ENCODE assay signal across 9 cellular contexts in the genomic region with DNA sequence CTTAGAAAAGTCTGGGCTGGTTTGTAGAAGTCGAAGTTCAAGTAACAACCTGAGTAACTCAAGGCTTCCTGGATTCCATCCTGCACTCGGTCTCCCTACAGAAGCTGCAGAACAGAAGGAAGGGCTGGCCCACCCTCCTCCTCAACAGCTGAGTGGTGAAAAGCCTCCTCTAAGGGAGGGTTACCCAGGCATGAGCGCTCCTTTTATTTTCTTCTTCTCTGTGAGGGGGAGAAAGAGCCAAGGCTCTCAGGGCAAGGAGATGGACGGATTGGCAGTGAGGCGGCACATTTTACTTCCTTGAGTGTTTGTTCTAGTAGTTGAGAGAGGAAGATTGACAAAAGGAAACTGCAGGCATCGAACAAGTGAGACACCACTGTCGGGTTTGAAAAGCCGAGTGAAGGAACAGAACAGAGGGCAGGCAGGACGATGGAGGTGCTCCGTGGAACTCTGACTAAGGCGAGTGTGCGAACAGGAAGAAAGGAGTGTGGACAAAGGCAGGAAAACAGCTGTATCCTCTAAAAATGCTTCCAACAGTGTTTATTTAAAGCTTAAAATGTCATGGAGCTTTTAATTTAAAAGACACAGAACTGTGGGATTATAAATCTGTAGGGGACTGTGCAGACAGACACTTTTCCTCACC. TPM values are rescaled to one million over a fixed set of nuclear protein-coding genes. Genes with fewer than 3 reads are reported as not detected.
DNase-seq lines count a peak whose midpoint lies in the region; ATAC-seq and TF ChIP-seq lines count a peak whose summit lies in the region.
"Had no signal": no experiment of that assay in that cellular context is flagged by ENCODE, and none has a peak within 500 bp of the region (broad histone marks: within the 10 kb centered on the region; RNA-seq: fewer than 3 reads in every experiment).

No MANE protein-coding gene starts in this region.

- TF ChIP-seq EP300 in tibial nerve (IDR thresholded peaks at IDR 0.05), result no peak

- no peaks in the 10 kb centered on the region for H3K9me3 Mint-ChIP-seq in activated T-cell treated with anti-CD3 and anti-CD28 coated beads, Interleukin-2, amount 50 U/mL, for 24 hours
- no peaks in the 10 kb centered on the region for H3K9me3 Mint-ChIP-seq in activated T-cell treated with anti-CD3 and anti-CD28 coated beads, Interleukin-2, amount 50 U/mL, for 72 hours

- H3K36me3 ChIP-seq in lung (ENCODE audit: control insufficient read depth in 2 of 2, insufficient read depth in 2 of 2, low read length in 2 of 2) (peaks cover 3 to 4% of the 10 kb centered on the region in 2 donors), tibial nerve (peaks cover 0 to 4% (median 2%) of the 10 kb centered on the region in 3 donors)

- peaks cover 40% of the 10 kb centered on the region for H3K4me1 Mint-ChIP-seq in activated T-cell treated with anti-CD3 and anti-CD28 coated beads, Interleukin-2, amount 50 U/mL, for 24 hours (ENCODE audit: low read depth)
- peaks cover 26% of the 10 kb centered on the region for H3K4me1 Mint-ChIP-seq in activated T-cell treated with anti-CD3 and anti-CD28 coated beads, Interleukin-2, amount 50 U/mL, for 72 hours (ENCODE audit: low read depth)

- peaks cover 5 to 17% of the 10 kb centered on the region in 2 donors for H3K4me1 ChIP-seq in lung (ENCODE audit: control insufficient read depth in 2 of 2, insufficient read depth in 2 of 2, low read length in 2 of 2)
- peaks cover 0 to 17% (median 4%) of the 10 kb centered on the region in 4 donors for H3K4me1 ChIP-seq in tibial nerve

- no peak overlapping the region for H3K4me3 Mint-ChIP-seq in activated T-cell treated with anti-CD3 and anti-CD28 coated beads, Interleukin-2, amount 50 U/mL, for 24 hours
- peak overlapping the region in 1 of 2 donors; percentile 41 for H3K4me3 Mint-ChIP-seq in activated T-cell treated with anti-CD3 and anti-CD28 coated beads, Interleukin-2, amount 50 U/mL, for 72 hours

- no peak for TF ChIP-seq CTCF in lung (IDR thresholded peaks at IDR 0.05; ENCODE audit: control extremely low read depth, extremely low read depth)
- TF ChIP-seq CTCF in tibial nerve (IDR thresholded peaks at IDR 0.05), result no peak
- TF ChIP-seq CTCF in GM20000 (IDR thresholded peaks at IDR 0.05; ENCODE audit: extremely low read depth, missing control alignments), result no peak

- H3K36me3 Mint-ChIP-seq in activated T-cell treated with anti-CD3 and anti-CD28 coated beads, Interleukin-2, amount 50 U/mL, for 24 hours (ENCODE audit: low read depth), result peaks cover 54% of the 10 kb centered on the region
- H3K36me3 Mint-ChIP-seq in activated T-cell treated with anti-CD3 and anti-CD28 coated beads, Interleukin-2, amount 50 U/mL, for 72 hours (ENCODE audit: insufficient read depth in 2 of 2), result peaks cover 1 to 9% of the 10 kb centered on the region in 2 donors

- DNase-seq in activated T-cell treated with anti-CD3 and anti-CD28 coated beads, Interleukin-2, amount 50 U/mL, for 24 hours, result no peak
- no peak for DNase-seq in activated T-cell treated with anti-CD3 and anti-CD28 coated beads, Interleukin-2, amount 50 U/mL, for 72 hours
- DNase-seq in astrocyte of the hippocampus (ENCODE audit: low read depth, low spot score) (peak; percentile 58), lung (ENCODE audit: low spot score) (no peak), tibial nerve (ENCODE audit: low spot score in 2 of 2) (no peak), NCI-H2029 (lab: John Stamatoyannopoulos, UW) (no peak), Kasumi-1 (lab: John Stamatoyannopoulos, UW) (no peak), GM20000 (ENCODE audit: low spot score) (no peak)
- DNase-seq: NCI-H446 treated with DMSO at 0.1 percent for 48 hours had no signal

- H3K27ac Mint-ChIP-seq in activated T-cell treated with anti-CD3 and anti-CD28 coated beads, Interleukin-2, amount 50 U/mL, for 24 hours, result peak overlapping the region; percentile 31
- no peak overlapping the region for H3K27ac Mint-ChIP-seq in activated T-cell treated with anti-CD3 and anti-CD28 coated beads, Interleukin-2, amount 50 U/mL, for 72 hours

- H3K9me3 ChIP-seq in lung (ENCODE audit: control insufficient read depth in 2 of 2, insufficient read depth in 1 of 2, low read length in 1 of 2) (no peaks in the 10 kb centered on the region), tibial nerve (no peaks in the 10 kb centered on the region)

- no peak for TF ChIP-seq POLR2A in tibial nerve (IDR thresholded peaks at IDR 0.05)

- H3K4me3 ChIP-seq in lung, result no peak overlapping the region
- H3K4me3 ChIP-seq in tibial nerve, result peak overlapping the region in 1 of 4 donors; percentile 21

- no peaks in the 10 kb centered on the region for H3K27me3 ChIP-seq in lung (ENCODE audit: control insufficient read depth, insufficient read depth)
- no peaks in the 10 kb centered on the region for H3K27me3 ChIP-seq in tibial nerve

- H3K27ac ChIP-seq in lung (ENCODE audit: low read depth in 1 of 2, low read length in 1 of 2) (peak overlapping the region in 1 of 2 donors; percentile 71), tibial nerve (peak overlapping the region in 3 of 4 donors; percentile 26 to 52 (median 43))

- no peaks in the 10 kb centered on the region for H3K27me3 Mint-ChIP-seq in activated T-cell treated with anti-CD3 and anti-CD28 coated beads, Interleukin-2, amount 50 U/mL, for 24 hours
- no peaks in the 10 kb centered on the region for H3K27me3 Mint-ChIP-seq in activated T-cell treated with anti-CD3 and anti-CD28 coated beads, Interleukin-2, amount 50 U/mL, for 72 hours (ENCODE audit: low read depth)

- 16 to 22% methylated on average over 12 of the region's 12 CpGs for WGBS in lung, 2 donors
- WGBS in tibial nerve, 2 donors, result 8 to 48% methylated on average over 11 to 12 of the region's 12 CpGs

- ATAC-seq in activated T-cell treated with anti-CD3 and anti-CD28 coated beads, Interleukin-2, amount 50 U/mL, for 72 hours (replicated peaks in 1 of 2), result no peak
- ATAC-seq in lung (ENCODE audit: insufficient read depth, low FRiP score), result peak; percentile 45

RNA-seq across cellular contexts. Expression of a gene that starts 38.4 kb away (rescaled TPM):
- total RNA-seq in activated T-cell treated with anti-CD3 and anti-CD28 coated beads, Interleukin-2, amount 50 U/mL, for 72 hours, result 1 to 10 TPM in 1 of 2 donors, under 1 TPM in 1; 0.53 to 1.0 TPM
- 10 to 100 TPM; 10.6 to 16.7 TPM for total RNA-seq in lung
- 10 to 100 TPM in 1 of 2 donors, 1 to 10 TPM in 1; 5.1 to 11.2 TPM for polyA plus RNA-seq in lung
- 1 to 10 TPM; 6.9 to 9.6 (median 8.7) TPM for total RNA-seq in tibial nerve

RNA-seq across cellular contexts. Expression of a gene that starts 38.8 kb away (rescaled TPM):
- 10 to 100 TPM; 13.2 to 22.3 TPM for total RNA-seq in activated T-cell treated with anti-CD3 and anti-CD28 coated beads, Interleukin-2, amount 50 U/mL, for 72 hours
- total RNA-seq in lung (10 to 100 TPM; 17.3 to 24.5 TPM), tibial nerve (10 to 100 TPM; 11.9 to 29.2 (median 14.1) TPM)
- 10 to 100 TPM; 12.1 to 12.7 TPM for polyA plus RNA-seq in lung
